ENCODE assay signal across 8 cellular contexts in genomic region chr9:34179528-34180138, GRCh38. TPM values are rescaled to one million over a fixed set of nuclear protein-coding genes. Genes with fewer than 3 reads are reported as not detected.
DNase-seq lines count a peak whose midpoint lies in the region; ATAC-seq, FAIRE-seq and TF ChIP-seq lines count a peak whose summit lies in the region.

No MANE protein-coding gene starts in this region.

- TF ChIP-seq CTCF in astrocyte (IDR thresholded peaks at IDR 0.05; ENCODE audit: insufficient read depth, low read depth, low read length), result no peak

- peak overlapping the region; percentile 99 for H3K4me3 ChIP-seq in astrocyte (ENCODE audit: insufficient read depth, low read depth, low read length)

- peak overlapping the region; percentile 99 for H3K27ac Mint-ChIP-seq in astrocyte (ENCODE audit: unreplicated experiment)

- H3K9me3 ChIP-seq in ES-I3 (ENCODE audit: control insufficient read depth, insufficient read depth, low read length) (no peaks in the 10 kb centered on the region), astrocyte (ENCODE audit: insufficient read depth, low read depth, low read length) (no peaks in the 10 kb centered on the region)

- peak overlapping the region; percentile 97 for H3K9ac ChIP-seq in ES-I3 (ENCODE audit: low read depth, low read length)
- H3K9ac ChIP-seq in astrocyte (ENCODE audit: low read length), result peak overlapping the region; percentile 98

- H3K4me1 ChIP-seq in ES-I3 (ENCODE audit: insufficient read depth, low read length), result no peaks in the 10 kb centered on the region
- H3K4me1 ChIP-seq in astrocyte (ENCODE audit: insufficient read depth, low read length), result peaks cover 4% of the 10 kb centered on the region

- in situ Hi-C loops in KBM-7 (cut with MboI; ENCODE audit: low pct_unique_long_range_greater_than_20kb, low sequenced_read_pairs), result no loop called here

- peak; percentile 6 for ATAC-seq in stimulated activated naive CD8-positive, alpha-beta T cell treated with anti-CD3 and anti-CD28 coated beads, Interleukin-15, Interleukin-2, amounts not matched to agents 100 U/mL and 50 U/mL, for 24 hours
- no peak for ATAC-seq in GM21723 (IDR thresholded peaks at IDR 0.05; ENCODE audit: unreplicated experiment)

- POLR2A ChIA-PET in HEK293T (lab: Yijun Ruan, JAX), result interaction anchor here (0.8 to 1.5 kb wide), 8 partner anchors 9 to 198 kb away, joined by 3 to 12 read pairs (median 4); partner anchors contain the start of gene MYORG

- peaks cover 5% of the 10 kb centered on the region for H3K4me1 Mint-ChIP-seq in astrocyte (ENCODE audit: low read depth, unreplicated experiment)

- H3K79me2 ChIP-seq in astrocyte (ENCODE audit: insufficient read depth, low read length), result peaks cover 60% of the 10 kb centered on the region

- H3K27me3 ChIP-seq in astrocyte (ENCODE audit: insufficient read depth, low read length), result no peaks in the 10 kb centered on the region

- H3K36me3 ChIP-seq in ES-I3 (ENCODE audit: insufficient read depth, low read length) (no peaks in the 10 kb centered on the region), astrocyte (ENCODE audit: insufficient read depth, low read length) (no peaks in the 10 kb centered on the region)

- DNase-seq in KBM-7 (peak; percentile 43), astrocyte (ENCODE audit: low read depth) (no peak), HEK293T (ENCODE audit: extremely low spot score) (no peak)
- no peak for DNase-seq in stimulated activated naive CD8-positive, alpha-beta T cell treated with anti-CD3 and anti-CD28 coated beads, Interleukin-15, Interleukin-2, amounts not matched to agents 100 U/mL and 50 U/mL, for 24 hours
- DNase-seq in activated CD4-positive, alpha-beta T cell treated with anti-CD3 and anti-CD28 coated beads for 1 hour, result no peak

- H2AFZ ChIP-seq in astrocyte (ENCODE audit: low read depth, low read length), result peak overlapping the region; percentile 44

- FAIRE-seq in astrocyte (lab: Jason Lieb, UNC) (no peak), islet of Langerhans (lab: Jason Lieb, UNC) (peak; percentile 38)

- peak overlapping the region; percentile 97 for H3K4me3 Mint-ChIP-seq in astrocyte (ENCODE audit: unreplicated experiment)

- H3K4me2 ChIP-seq in astrocyte (ENCODE audit: low read length), result peak overlapping the region; percentile 100

- H3K27ac ChIP-seq in astrocyte (ENCODE audit: low read depth, low read length), result peak overlapping the region; percentile 84

- CTCF ChIA-PET in HEK293T (lab: Yijun Ruan, JAX), result no interaction called here

- H3K27me3 Mint-ChIP-seq in astrocyte (ENCODE audit: low read depth, unreplicated experiment), result no peaks in the 10 kb centered on the region

- no peaks in the 10 kb centered on the region for H3K36me3 Mint-ChIP-seq in astrocyte (ENCODE audit: low read depth, unreplicated experiment)

- no peaks in the 10 kb centered on the region for H3K9me3 Mint-ChIP-seq in astrocyte (ENCODE audit: unreplicated experiment)

- H4K20me1 ChIP-seq in astrocyte (ENCODE audit: insufficient read depth, low read length), result peaks cover 25% of the 10 kb centered on the region

TF ChIP-seq in HEK293T, 16 proteins besides CTCF, POLR2A, EP300 and RAD21:
- TF ChIP-seq ELF4 (IDR thresholded peaks at IDR 0.05) (no peak), SP1 (IDR thresholded peaks at IDR 0.05) (no peak), HDGF (IDR thresholded peaks at IDR 0.05; ENCODE audit: borderline replicate concordance) (no peak), ZNF384 (IDR thresholded peaks at IDR 0.05) (no peak), SUZ12 (IDR thresholded peaks at IDR 0.05) (no peak), ARNT (IDR thresholded peaks at IDR 0.05) (no peak), TARDBP (IDR thresholded peaks at IDR 0.05) (no peak), FOXA1 (IDR thresholded peaks at IDR 0.05) (no peak), FOXM1 (IDR thresholded peaks at IDR 0.05; ENCODE audit: borderline replicate concordance) (no peak), BHLHE40 (IDR thresholded peaks at IDR 0.05; ENCODE audit: borderline replicate concordance) (no peak), CTBP1 (IDR thresholded peaks at IDR 0.05; ENCODE audit: borderline replicate concordance) (no peak), LEF1 (IDR thresholded peaks at IDR 0.05; ENCODE audit: borderline replicate concordance) (no peak), NFRKB (IDR thresholded peaks at IDR 0.05) (no peak), L3MBTL2 (conservative IDR thresholded peaks at IDR 0.05) (no peak), FOXK2 (IDR thresholded peaks at IDR 0.05) (no peak)
- TF ChIP-seq, protein P1, sequence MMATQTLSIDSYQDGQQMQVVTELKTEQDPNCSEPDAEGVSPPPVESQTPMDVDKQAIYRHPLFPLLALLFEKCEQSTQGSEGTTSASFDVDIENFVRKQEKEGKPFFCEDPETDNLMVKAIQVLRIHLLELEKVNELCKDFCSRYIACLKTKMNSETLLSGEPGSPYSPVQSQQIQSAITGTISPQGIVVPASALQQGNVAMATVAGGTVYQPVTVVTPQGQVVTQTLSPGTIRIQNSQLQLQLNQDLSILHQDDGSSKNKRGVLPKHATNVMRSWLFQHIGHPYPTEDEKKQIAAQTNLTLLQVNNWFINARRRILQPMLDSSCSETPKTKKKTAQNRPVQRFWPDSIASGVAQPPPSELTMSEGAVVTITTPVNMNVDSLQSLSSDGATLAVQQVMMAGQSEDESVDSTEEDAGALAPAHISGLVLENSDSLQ (IDR thresholded peaks at IDR 0.05), result no peak

RNA-seq across cellular contexts. Expression of gene UBAP1, which starts 0.8 kb away (rescaled TPM):
- 52.0 and 60.8 TPM in 2 replicates for total RNA-seq in astrocyte

RNA-seq across cellular contexts. Expression of gene DCAF12, which starts 53.1 kb away (rescaled TPM):
- total RNA-seq in astrocyte, result 29.8 and 36.0 TPM in 2 replicates
